38 cellular contexts compared by ENCODE assay signal in genomic region chr17:3207367-3207766, GRCh38. TPM values are rescaled to one million over a fixed set of nuclear protein-coding genes. Genes with fewer than 3 reads are reported as not detected.
"Had no signal": no experiment of that assay in that cellular context is flagged by ENCODE, and none has a peak within 500 bp of the region (broad histone marks: within the 10 kb centered on the region; RNA-seq: fewer than 3 reads in every experiment).

Gene OR1A1 (plus strand): TSS chr17:3207667. CDS start chr17:3215621, 7,954 bp downstream.

- H3K9me3 ChIP-seq: MG63 had no signal

- H3K27me3 ChIP-seq: MG63 had no signal

- DNase-seq: Karpas-422, Kasumi-1, MG63, MM.1S, MV-4-11, NCI-H1048, NCI-H1092, NCI-H1092 treated with DMSO at 0.1 percent for 48 hours, NCI-H1105, NCI-H1105 treated with DMSO at 0.1 percent for 48 hours, NCI-H1417, NCI-H1417 treated with DMSO at 0.1 percent for 48 hours, NCI-H1436, NCI-H1436 treated with DMSO at 0.1 percent for 48 hours, NCI-H146, NCI-H1694, NCI-H1694 treated with DMSO at 0.1 percent for 48 hours, NCI-H187, NCI-H187 treated with DMSO at 0.1 percent for 48 hours, NCI-H1930, NCI-H2029, NCI-H2029 treated with DMSO at 0.1 percent for 48 hours, NCI-H2081, NCI-H2081 treated with DMSO at 0.1 percent for 48 hours, NCI-H2107, NCI-H2171, NCI-H2171 treated with DMSO at 0.1 percent for 48 hours, NCI-H2227 treated with DMSO at 0.1 percent for 48 hours, NCI-H226, NCI-H345, NCI-H446, NCI-H446 treated with DMSO at 0.1 percent for 48 hours, NCI-H510A, NCI-H510A treated with DMSO at 0.1 percent for 48 hours had no signal

- H3K36me3 ChIP-seq: MG63 had no signal

- H3K4me3 ChIP-seq: MG63 had no signal

RNA-seq across cellular contexts. Expression of gene OR1A1, which starts in this region (rescaled TPM):
- total RNA-seq: LHCN-M2, M059J, MCF 10A, NCI-H460 had no signal
